Comparison of ENCODE assay signal across 20 cellular contexts in the genomic region with DNA sequence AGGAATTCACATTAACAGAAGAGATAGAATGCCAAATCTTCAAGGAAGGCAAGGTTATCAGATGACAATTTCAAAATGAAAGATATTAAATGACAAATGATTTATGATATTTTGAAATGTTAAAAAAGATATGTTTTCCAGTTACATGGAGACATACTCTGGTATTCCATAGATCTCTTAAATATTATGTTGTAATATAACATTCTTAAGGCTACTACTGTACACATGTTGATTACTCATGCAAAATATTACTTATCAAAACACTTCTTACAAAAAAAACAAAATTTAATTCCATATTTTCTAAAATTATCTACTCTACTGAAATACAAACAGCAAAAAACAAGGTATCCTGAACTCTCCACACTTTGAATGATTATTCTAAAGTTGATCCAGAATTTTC. TPM values are rescaled to one million over a fixed set of nuclear protein-coding genes. Genes with fewer than 3 reads are reported as not detected.
DNase-seq lines count a peak whose midpoint lies in the region; ATAC-seq, FAIRE-seq and TF ChIP-seq lines count a peak whose summit lies in the region.
"Had no signal": no experiment of that assay in that cellular context is flagged by ENCODE, and none has a peak within 500 bp of the region (broad histone marks: within the 10 kb centered on the region; RNA-seq: fewer than 3 reads in every experiment).

No MANE protein-coding gene starts in this region.

- H2BK12ac ChIP-seq in mesenchymal stem cell (ENCODE audit: low read length in 2 of 2): no peak overlapping the region

- TF ChIP-seq POLR2A in A549 (IDR thresholded peaks at IDR 0.05; ENCODE audit: low read length): no peak

- H2AFZ ChIP-seq in mesenchymal stem cell (ENCODE audit: low read depth, low read length): no peak overlapping the region

- no peak overlapping the region for H3K23ac ChIP-seq in mesenchymal stem cell (ENCODE audit: low read length in 2 of 2)

- no peaks in the 10 kb centered on the region for H3K9me3 Mint-ChIP-seq in HFFc6
- no peaks in the 10 kb centered on the region for H3K9me3 Mint-ChIP-seq in activated naive CD4-positive, alpha-beta T cell treated with anti-CD3 and anti-CD28 coated beads for 36 hours
- H3K9me3 Mint-ChIP-seq: CD8-positive, alpha-beta memory T cell had no signal

- H3K4me2 ChIP-seq in A549: peak overlapping the region; percentile 77
- H3K4me2 ChIP-seq in mesenchymal stem cell (ENCODE audit: low read length, poor library complexity, severe bottlenecking): no peak overlapping the region

- ATAC-seq in A549: no peak
- no peak for ATAC-seq in HG03521 (IDR thresholded peaks at IDR 0.05; ENCODE audit: unreplicated experiment)
- ATAC-seq: T-helper 17 cell had no signal

- H3K14ac ChIP-seq in mesenchymal stem cell (ENCODE audit: low read length in 2 of 2): no peak overlapping the region

- TF ChIP-seq RAD21 in A549 (conservative IDR thresholded peaks at IDR 0.05 in 1 of 2, IDR thresholded peaks at IDR 0.05 in 1 of 2): no peak

- no peak overlapping the region for H2BK5ac ChIP-seq in mesenchymal stem cell (ENCODE audit: low read depth, low read length, poor library complexity, severe bottlenecking)

- H3K27ac ChIP-seq in A549 (peak overlapping the region; percentile 81 to 88), SJSA1 (peak overlapping the region; percentile 82), mesenchymal stem cell (ENCODE audit: low read length, poor library complexity, severe bottlenecking) (no peak overlapping the region)
- H3K27ac ChIP-seq: BLaER1 treated with 17β-estradiol and CSF1 and Interleukin-3, amounts not matched to agents 10 nM and 100 nM; Peyer's patch had no signal

- no peak for DNase-seq in A549 (ENCODE audit: low read depth in 1 of 2, low spot score in 1 of 2)
- DNase-seq in HFFc6: no peak
- no peak for DNase-seq in SJSA1 (ENCODE audit: low read depth in 1 of 2, low spot score in 2 of 2)
- no peak for DNase-seq in mesenchymal stem cell
- DNase-seq in activated naive CD4-positive, alpha-beta T cell treated with anti-CD3 and anti-CD28 coated beads for 36 hours: no peak
- no peak for DNase-seq in NCI-H146 treated with DMSO at 0.1 percent for 48 hours (lab: John Stamatoyannopoulos, UW; ENCODE audit: unreplicated experiment)
- no peak for DNase-seq in NCI-H2029 treated with DMSO at 0.1 percent for 48 hours (lab: John Stamatoyannopoulos, UW)
- DNase-seq: CD8-positive, alpha-beta memory T cell; DMS79 treated with DMSO at 0.1 percent for 48 hours; GDM1; KBM-7; MG63; NCI-H1092; NCI-H146; NCI-H524; Peyer's patch; Right ventricle myocardium superior; T-helper 17 cell had no signal

- intact Hi-C loops in activated naive CD4-positive, alpha-beta T cell treated with anti-CD3 and anti-CD28 coated beads for 36 hours (cut with micrococcal nuclease): no loop called here

- no peaks in the 10 kb centered on the region for H3K27me3 ChIP-seq in SJSA1 (replicated peaks)
- H3K27me3 ChIP-seq in mesenchymal stem cell (ENCODE audit: control insufficient read depth in 1 of 2, insufficient read depth in 1 of 2, low read length in 2 of 2): no peaks in the 10 kb centered on the region
- H3K27me3 ChIP-seq: BLaER1 treated with 17β-estradiol and CSF1 and Interleukin-3, amounts not matched to agents 10 nM and 100 nM; MG63; Peyer's patch had no signal

- H3K36me3 ChIP-seq in SJSA1: peaks cover 39% of the 10 kb centered on the region
- peaks cover 0 to 15% of the 10 kb centered on the region in 2 experiments for H3K36me3 ChIP-seq in mesenchymal stem cell (ENCODE audit: control insufficient read depth in 1 of 2, insufficient read depth in 2 of 2, low read depth in 1 of 2, low read length in 2 of 2)

- H3K36me3 Mint-ChIP-seq in HFFc6 (ENCODE audit: low read depth): peaks cover 41% of the 10 kb centered on the region
- H3K36me3 Mint-ChIP-seq in activated naive CD4-positive, alpha-beta T cell treated with anti-CD3 and anti-CD28 coated beads for 36 hours (ENCODE audit: low read depth): peaks cover 37% of the 10 kb centered on the region

- no peak for TF ChIP-seq EP300 in A549 (IDR thresholded peaks at IDR 0.05)

- no peak overlapping the region for H4K8ac ChIP-seq in mesenchymal stem cell (ENCODE audit: low read length)

- H3K18ac ChIP-seq in mesenchymal stem cell (ENCODE audit: low read depth in 1 of 2, low read length in 2 of 2): no peak overlapping the region

- H3K9ac ChIP-seq in mesenchymal stem cell (ENCODE audit: low read length): peak overlapping the region; percentile 58
- H3K9ac ChIP-seq: BLaER1 treated with 17β-estradiol and CSF1 and Interleukin-3, amounts not matched to agents 10 nM and 100 nM had no signal

- no peak overlapping the region for H4K91ac ChIP-seq in mesenchymal stem cell (ENCODE audit: low read length)

- H3K4me1 Mint-ChIP-seq in HFFc6 (ENCODE audit: low read depth): peaks cover 58% of the 10 kb centered on the region
- peaks cover 8% of the 10 kb centered on the region for H3K4me1 Mint-ChIP-seq in activated naive CD4-positive, alpha-beta T cell treated with anti-CD3 and anti-CD28 coated beads for 36 hours (ENCODE audit: low read depth)

- H3K27me3 Mint-ChIP-seq in HFFc6 (ENCODE audit: insufficient read depth): no peaks in the 10 kb centered on the region
- no peaks in the 10 kb centered on the region for H3K27me3 Mint-ChIP-seq in activated naive CD4-positive, alpha-beta T cell treated with anti-CD3 and anti-CD28 coated beads for 36 hours (ENCODE audit: low read depth)
- H3K27me3 Mint-ChIP-seq: CD8-positive, alpha-beta memory T cell; T-helper 17 cell had no signal

- no peak for FAIRE-seq in A549 (lab: Jason Lieb, UNC)

- H3K4me3 Mint-ChIP-seq in HFFc6: peak overlapping the region; percentile 28
- no peak overlapping the region for H3K4me3 Mint-ChIP-seq in activated naive CD4-positive, alpha-beta T cell treated with anti-CD3 and anti-CD28 coated beads for 36 hours
- H3K4me3 Mint-ChIP-seq: T-helper 17 cell had no signal

- no peak overlapping the region for H2BK15ac ChIP-seq in mesenchymal stem cell (ENCODE audit: low read depth, poor library complexity, severe bottlenecking)

- no peak overlapping the region for H3K4ac ChIP-seq in mesenchymal stem cell (ENCODE audit: low read depth in 1 of 2, low read length in 2 of 2)

- no peak overlapping the region for H2BK120ac ChIP-seq in mesenchymal stem cell (ENCODE audit: low read depth, low read length)

- no peak overlapping the region for H3K4me3 ChIP-seq in A549
- no peak overlapping the region for H3K4me3 ChIP-seq in SJSA1
- no peak overlapping the region for H3K4me3 ChIP-seq in mesenchymal stem cell (ENCODE audit: insufficient read depth in 1 of 2, low read depth in 1 of 2, low read length in 2 of 2)
- H3K4me3 ChIP-seq: BLaER1 treated with 17β-estradiol and CSF1 and Interleukin-3, amounts not matched to agents 10 nM and 100 nM; MG63; Peyer's patch had no signal

- TF ChIP-seq CTCF in A549 (IDR thresholded peaks at IDR 0.05): no peak
- no peak for TF ChIP-seq CTCF in HFFc6 (IDR thresholded peaks at IDR 0.05)

- CTCF ChIA-PET in A549 (lab: Yijun Ruan, JAX): interaction anchor here (2.3 kb wide), 1 partner anchor 272 kb away, joined by 11 read pairs; no protein-coding TSS in a partner anchor
- CTCF ChIA-PET in activated naive CD4-positive, alpha-beta T cell treated with anti-CD3 and anti-CD28 coated beads for 36 hours (lab: Charles Lee): no interaction called here

- no peak overlapping the region for H2AK5ac ChIP-seq in mesenchymal stem cell (ENCODE audit: low read length, severe bottlenecking)

- peaks cover 7% of the 10 kb centered on the region for H3K79me1 ChIP-seq in mesenchymal stem cell (replicated peaks; ENCODE audit: low read length, poor library complexity, severe bottlenecking)

- peak overlapping the region; percentile 64 for H3K27ac Mint-ChIP-seq in HFFc6
- H3K27ac Mint-ChIP-seq in activated naive CD4-positive, alpha-beta T cell treated with anti-CD3 and anti-CD28 coated beads for 36 hours: no peak overlapping the region
- H3K27ac Mint-ChIP-seq: T-helper 17 cell had no signal

- peaks cover 61% of the 10 kb centered on the region for H3K4me1 ChIP-seq in A549
- peaks cover 30% of the 10 kb centered on the region for H3K4me1 ChIP-seq in SJSA1 (replicated peaks)
- peaks cover 2% of the 10 kb centered on the region for H3K4me1 ChIP-seq in mesenchymal stem cell (ENCODE audit: control insufficient read depth, insufficient read depth, low read depth, low read length)
- H3K4me1 ChIP-seq: Peyer's patch had no signal

- POLR2A ChIA-PET in A549 (lab: Yijun Ruan, JAX): interaction anchor here (1.0 kb wide), 1 partner anchor 239 kb away, joined by 4 read pairs; no protein-coding TSS in a partner anchor

- H3K9me3 ChIP-seq in A549 (no peaks in the 10 kb centered on the region), SJSA1 (replicated peaks) (no peaks in the 10 kb centered on the region), mesenchymal stem cell (ENCODE audit: control insufficient read depth, low read length) (no peaks in the 10 kb centered on the region)
- H3K9me3 ChIP-seq: BLaER1 treated with 17β-estradiol and CSF1 and Interleukin-3, amounts not matched to agents 10 nM and 100 nM; MG63; Peyer's patch had no signal

TF ChIP-seq in A549, 52 proteins besides CTCF, POLR2A, EP300 and RAD21:
- TF ChIP-seq NFE2L2 (conservative IDR thresholded peaks at IDR 0.05; ENCODE audit: low read length) (no peak), MAZ (IDR thresholded peaks at IDR 0.05; ENCODE audit: borderline replicate concordance, low read depth, low read length) (no peak), HOXB13 (CRISPR knock-in tag; IDR thresholded peaks at IDR 0.05; ENCODE audit: low read depth) (no peak)

RNA-seq across cellular contexts. Expression of a gene that starts 22.9 kb away (rescaled TPM):
- polyA plus RNA-seq in A549 (2011; rRNA removed) (24.6 and 25.3 TPM in 2 replicates), A549 (2017; fragmentation: RNase III; extraction: RNeasy Plus Mini Kit Qiagen cat#74134 plus additional on column Dnase treatment) (8.4 to 9.9 TPM (median 9.5 TPM) in 3 replicates)
- 6.2 and 7.3 TPM in 2 replicates for polyA plus RNA-seq in A549 (2012; cell fraction: cytosol; rRNA removed)
- polyA plus RNA-seq in A549 (2012; cell fraction: nucleus; rRNA removed): 10.2 and 16.1 TPM in 2 replicates
- 58.9 and 61.8 TPM in 2 replicates for polyA minus RNA-seq in A549 (2011; rRNA and poly(A)+ RNA removed)
- total RNA-seq in HFFc6 (2021; fragmentation: NEBNext Ultra II Directional; extraction: Animal tissue kit (Norgen Biotek cat#: 25700)): 10 to 100 TPM in 4 of 6 experiments, 1 to 10 TPM in 2; 7.7 to 15.9 (median 11.7) TPM
- 26.3 and 30.5 TPM in 2 replicates for total RNA-seq in SJSA1 (2014; rRNA removed; shearing (Covaris generic))
- polyA plus RNA-seq in mesenchymal stem cell (2013, experiment 1 of 2): 3.3 TPM
- 3.1 TPM for polyA plus RNA-seq in mesenchymal stem cell (2013, experiment 2 of 2)
- 10 to 100 TPM; 30.2 to 32.0 TPM for total RNA-seq in activated naive CD4-positive, alpha-beta T cell treated with anti-CD3 and anti-CD28 coated beads for 36 hours
